28 cellular contexts compared by ENCODE assay signal in genomic region chr15:22794063-22794462, GRCh38.
"Had no signal": no experiment of that assay in that cellular context is flagged by ENCODE, and none has a peak within 500 bp of the region (broad histone marks: within the 10 kb centered on the region; RNA-seq: fewer than 3 reads in every experiment).

No MANE protein-coding gene starts in this region.

- H3K27ac ChIP-seq: adrenal gland, cardiac muscle cell, coronary artery, gastrocnemius medialis, left lung, lower lobe of right lung, thyroid gland, upper lobe of left lung, vagina had no signal

- H3K4me3 Mint-ChIP-seq: activated CD8-positive, alpha-beta memory T cell treated with anti-CD3 and anti-CD28 coated beads, Interleukin-2, amount 10 ng/mL, durations not matched to agents 7 days and 5 days; activated CD8-positive, alpha-beta T cell treated with anti-CD3 and anti-CD28 coated beads, Interleukin-2, amount 10 ng/mL, durations not matched to agents 7 days and 5 days; activated naive CD4-positive, alpha-beta T cell treated with anti-CD3 and anti-CD28 coated beads, Interleukin-2, amount 50 U/mL, for 24 hours; natural killer cell treated with Interleukin-12 subunit alpha and Interleukin-12 subunit beta and Interleukin-15 and Interleukin-18, amount 100 ng/mL, for 72 hours; stimulated activated naive CD8-positive, alpha-beta T cell treated with anti-CD3 and anti-CD28 coated beads, Interleukin-15, amount 100 ng/mL, for 72 hours; WTC11 had no signal

- H3K27me3 Mint-ChIP-seq: activated CD8-positive, alpha-beta memory T cell treated with anti-CD3 and anti-CD28 coated beads, Interleukin-2, amount 10 ng/mL, durations not matched to agents 7 days and 5 days; activated naive CD4-positive, alpha-beta T cell treated with anti-CD3 and anti-CD28 coated beads, Interleukin-2, amount 50 U/mL, for 24 hours; brain; natural killer cell treated with Interleukin-12 subunit alpha and Interleukin-12 subunit beta and Interleukin-15 and Interleukin-18, amount 100 ng/mL, for 72 hours; stimulated activated naive CD8-positive, alpha-beta T cell treated with anti-CD3 and anti-CD28 coated beads, Interleukin-15, amount 100 ng/mL, for 72 hours had no signal

- H3K9me3 Mint-ChIP-seq: natural killer cell treated with Interleukin-12 subunit alpha and Interleukin-12 subunit beta and Interleukin-15 and Interleukin-18, amount 100 ng/mL, for 72 hours had no signal

- ATAC-seq: activated CD8-positive, alpha-beta memory T cell treated with anti-CD3 and anti-CD28 coated beads, Interleukin-2, amount 10 ng/mL, durations not matched to agents 7 days and 5 days; activated CD8-positive, alpha-beta T cell treated with anti-CD3 and anti-CD28 coated beads, Interleukin-2, amount 10 ng/mL, durations not matched to agents 7 days and 5 days; gastrocnemius medialis; left lung; mucosa of descending colon; natural killer cell treated with Interleukin-12 subunit alpha and Interleukin-12 subunit beta and Interleukin-15 and Interleukin-18, amount 100 ng/mL, for 72 hours; right cardiac atrium; stimulated activated naive CD8-positive, alpha-beta T cell treated with anti-CD3 and anti-CD28 coated beads, Interleukin-15, amount 100 ng/mL, for 72 hours had no signal

- H3K36me3 Mint-ChIP-seq: natural killer cell treated with Interleukin-12 subunit alpha and Interleukin-12 subunit beta and Interleukin-15 and Interleukin-18, amount 100 ng/mL, for 72 hours had no signal

- H3K4me3 ChIP-seq: adrenal gland, cardiac muscle cell, coronary artery, dorsolateral prefrontal cortex, gastrocnemius medialis, left lung, lower lobe of right lung, mucosa of descending colon, thyroid gland, upper lobe of left lung, vagina had no signal

- H3K9me3 ChIP-seq: adrenal gland, gastrocnemius medialis, thyroid gland, vagina had no signal

- H3K27me3 ChIP-seq: adrenal gland, cardiac muscle cell, dorsolateral prefrontal cortex, gastrocnemius medialis, left lung, thyroid gland, upper lobe of left lung, vagina had no signal

- DNase-seq: activated CD4-positive, alpha-beta T cell treated with anti-CD3 and anti-CD28 coated beads, Interleukin-2, amount 50 U/mL, for 1 hour; activated CD8-positive, alpha-beta memory T cell treated with anti-CD3 and anti-CD28 coated beads, Interleukin-2, amount 10 ng/mL, durations not matched to agents 7 days and 5 days; activated CD8-positive, alpha-beta T cell treated with anti-CD3 and anti-CD28 coated beads, Interleukin-2, amount 10 ng/mL, durations not matched to agents 7 days and 5 days; activated T-cell treated with anti-CD3 and anti-CD28 coated beads, Interleukin-2, amount 50 U/mL, for 48 hours; adrenal gland; effector memory CD4-positive, alpha-beta T cell; gastrocnemius medialis; glutamatergic neuron; left lung; lower lobe of right lung; mucosa of descending colon; posterior cingulate gyrus; right cardiac atrium; stimulated activated CD4-positive, alpha-beta T cell treated with anti-CD3 and anti-CD28 coated beads, Interleukin-15, amount 100 ng/mL, for 24 hours; stimulated activated CD4-positive, alpha-beta T cell treated with anti-CD3 and anti-CD28 coated beads, Interleukin-2, amount 100 ng/mL, for 24 hours; stimulated activated naive CD8-positive, alpha-beta T cell treated with anti-CD3 and anti-CD28 coated beads, Interleukin-15, amount 100 ng/mL, for 72 hours; T-helper 2 cell; thyroid gland; upper lobe of left lung had no signal

- H3K4me1 ChIP-seq: adrenal gland, gastrocnemius medialis, left lung, upper lobe of left lung, vagina had no signal

- H3K27ac Mint-ChIP-seq: activated CD8-positive, alpha-beta memory T cell treated with anti-CD3 and anti-CD28 coated beads, Interleukin-2, amount 10 ng/mL, durations not matched to agents 7 days and 5 days; activated CD8-positive, alpha-beta T cell treated with anti-CD3 and anti-CD28 coated beads, Interleukin-2, amount 10 ng/mL, durations not matched to agents 7 days and 5 days; activated naive CD4-positive, alpha-beta T cell treated with anti-CD3 and anti-CD28 coated beads, Interleukin-2, amount 50 U/mL, for 24 hours; activated T-helper 2 cell treated with anti-CD3 and anti-CD28 coated beads, Interferon-gamma antibody, Interleukin-2, Interleukin-4, amounts not matched to agents 10 μg/mL and 5 μg/mL and 100 μg/mL, durations not matched to agents 14 hours and 24 hours and 36 hours; brain; natural killer cell treated with Interleukin-12 subunit alpha and Interleukin-12 subunit beta and Interleukin-15 and Interleukin-18, amount 100 ng/mL, for 72 hours had no signal

- H3K36me3 ChIP-seq: adrenal gland, cardiac muscle cell, gastrocnemius medialis, left lung, lower lobe of right lung, thyroid gland, upper lobe of left lung, vagina had no signal
